In genomic region chr1:32449457-32449831, GRCh38 we compare ENCODE assay signal across 12 cellular contexts. TPM values are rescaled to one million over a fixed set of nuclear protein-coding genes. Genes with fewer than 3 reads are reported as not detected.
"Had no signal": no experiment of that assay in that cellular context is flagged by ENCODE, and none has a peak within 500 bp of the region (broad histone marks: within the 10 kb centered on the region; RNA-seq: fewer than 3 reads in every experiment).

No MANE protein-coding gene starts in this region.

RNA-seq across cellular contexts. Expression of gene ZBTB8B, which starts 15.4 kb away (rescaled TPM):
- total RNA-seq: colonic mucosa, fibroblast of villous mesenchyme, left colon, mesenteric fat pad, mononuclear cell, natural killer cell, posterior vena cava, spleen, thoracic aorta, vagina had no signal
- polyA plus RNA-seq: esophagus, immature natural killer cell had no signal
